10 cellular contexts compared by ENCODE assay signal in the genomic region with DNA sequence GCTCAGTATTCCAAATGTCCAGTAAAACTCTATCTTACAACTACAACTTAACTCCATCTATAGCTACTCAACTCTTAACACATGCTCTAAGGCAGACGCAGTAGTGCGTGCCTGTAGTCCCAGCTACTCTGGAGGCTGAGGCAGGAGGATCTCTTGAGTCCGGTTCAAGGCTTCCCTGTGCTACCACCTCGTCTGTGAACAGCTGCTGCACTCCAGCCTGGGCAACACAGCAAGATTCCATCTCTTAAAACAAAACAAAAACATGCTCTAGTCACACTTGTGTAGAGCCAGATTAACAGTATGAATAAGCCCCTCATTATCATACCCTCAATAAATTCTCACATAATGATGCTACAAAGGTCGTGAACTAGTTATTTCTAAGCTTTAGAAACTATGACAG. TPM values are rescaled to one million over a fixed set of nuclear protein-coding genes. Genes with fewer than 3 reads are reported as not detected.
DNase-seq lines count a peak whose midpoint lies in the region; ATAC-seq lines count a peak whose summit lies in the region.
"Had no signal": no experiment of that assay in that cellular context is flagged by ENCODE, and none has a peak within 500 bp of the region (broad histone marks: within the 10 kb centered on the region; RNA-seq: fewer than 3 reads in every experiment).

No MANE protein-coding gene starts in this region.

- no peak for DNase-seq in activated T-cell treated with anti-CD3 and anti-CD28 coated beads, Interleukin-2, amount 50 U/mL, for 24 hours
- no peak for DNase-seq in activated T-cell treated with anti-CD3 and anti-CD28 coated beads for 4 hours
- DNase-seq in T-helper 17 cell = no peak
- DNase-seq in stimulated activated effector memory CD8-positive, alpha-beta T cell treated with anti-CD3 and anti-CD28 coated beads, Interleukin-12 subunit alpha, Interleukin-12 subunit beta, amount 100 ng/mL, for 72 hours (ENCODE audit: low spot score in 2 of 2) = no peak
- DNase-seq in kidney tubule cell (ENCODE audit: low spot score) = no peak
- no peak for DNase-seq in NOMO-1 (lab: John Stamatoyannopoulos, UW; ENCODE audit: unreplicated experiment in 2 of 2)
- DNase-seq: amygdala; stimulated activated naive CD4-positive, alpha-beta T cell had no signal

- peaks cover 67% of the 10 kb centered on the region for H3K36me3 ChIP-seq in iPS-20b (ENCODE audit: insufficient read depth, low read depth, low read length)

- peaks cover 80% of the 10 kb centered on the region for H3K36me3 Mint-ChIP-seq in activated T-cell treated with anti-CD3 and anti-CD28 coated beads, Interleukin-2, amount 50 U/mL, for 24 hours (ENCODE audit: low read depth)
- peaks cover 4% of the 10 kb centered on the region for H3K36me3 Mint-ChIP-seq in T-helper 17 cell (ENCODE audit: low read depth)
- H3K36me3 Mint-ChIP-seq in stimulated activated effector memory CD8-positive, alpha-beta T cell treated with anti-CD3 and anti-CD28 coated beads, Interleukin-12 subunit alpha, Interleukin-12 subunit beta, amount 100 ng/mL, for 72 hours = peaks cover 91% of the 10 kb centered on the region

- H3K4me3 Mint-ChIP-seq in activated T-cell treated with anti-CD3 and anti-CD28 coated beads, Interleukin-2, amount 50 U/mL, for 24 hours = peak overlapping the region; percentile 98
- peak overlapping the region; percentile 75 for H3K4me3 Mint-ChIP-seq in T-helper 17 cell
- peak overlapping the region; percentile 82 for H3K4me3 Mint-ChIP-seq in stimulated activated effector memory CD8-positive, alpha-beta T cell treated with anti-CD3 and anti-CD28 coated beads, Interleukin-12 subunit alpha, Interleukin-12 subunit beta, amount 100 ng/mL, for 72 hours

- no peaks in the 10 kb centered on the region for H3K9me3 Mint-ChIP-seq in activated T-cell treated with anti-CD3 and anti-CD28 coated beads, Interleukin-2, amount 50 U/mL, for 24 hours
- no peaks in the 10 kb centered on the region for H3K9me3 Mint-ChIP-seq in stimulated activated effector memory CD8-positive, alpha-beta T cell treated with anti-CD3 and anti-CD28 coated beads, Interleukin-12 subunit alpha, Interleukin-12 subunit beta, amount 100 ng/mL, for 72 hours

- no peak overlapping the region for H3K9ac ChIP-seq in iPS-20b (ENCODE audit: low read depth, low read length)

- no peak for ATAC-seq in T-helper 17 cell
- no peak for ATAC-seq in stimulated activated effector memory CD8-positive, alpha-beta T cell treated with anti-CD3 and anti-CD28 coated beads, Interleukin-12 subunit alpha, Interleukin-12 subunit beta, amount 100 ng/mL, for 72 hours
- no peak for ATAC-seq in HG03342 (IDR thresholded peaks at IDR 0.05; ENCODE audit: unreplicated experiment)

- H3K4me3 ChIP-seq in iPS-20b (ENCODE audit: low read length) = peak overlapping the region; percentile 82; the same call in 1 of the 2 replicates

- peaks cover 50% of the 10 kb centered on the region for H3K4me1 Mint-ChIP-seq in activated T-cell treated with anti-CD3 and anti-CD28 coated beads, Interleukin-2, amount 50 U/mL, for 24 hours (ENCODE audit: low read depth)
- H3K4me1 Mint-ChIP-seq in T-helper 17 cell = peaks cover 46% of the 10 kb centered on the region
- peaks cover 58% of the 10 kb centered on the region for H3K4me1 Mint-ChIP-seq in stimulated activated effector memory CD8-positive, alpha-beta T cell treated with anti-CD3 and anti-CD28 coated beads, Interleukin-12 subunit alpha, Interleukin-12 subunit beta, amount 100 ng/mL, for 72 hours

- no peaks in the 10 kb centered on the region for H3K27me3 ChIP-seq in iPS-20b (ENCODE audit: insufficient read depth, low read length)

- H3K4me1 ChIP-seq in iPS-20b (ENCODE audit: insufficient read depth, low read length) = peaks cover 12% of the 10 kb centered on the region; the same call in 1 of the 2 replicates

- H3K27ac Mint-ChIP-seq in activated T-cell treated with anti-CD3 and anti-CD28 coated beads, Interleukin-2, amount 50 U/mL, for 24 hours = peak overlapping the region; percentile 78
- H3K27ac Mint-ChIP-seq in T-helper 17 cell = peak overlapping the region; percentile 94
- peak overlapping the region; percentile 91 for H3K27ac Mint-ChIP-seq in stimulated activated effector memory CD8-positive, alpha-beta T cell treated with anti-CD3 and anti-CD28 coated beads, Interleukin-12 subunit alpha, Interleukin-12 subunit beta, amount 100 ng/mL, for 72 hours

- H3K27me3 Mint-ChIP-seq in activated T-cell treated with anti-CD3 and anti-CD28 coated beads, Interleukin-2, amount 50 U/mL, for 24 hours = no peaks in the 10 kb centered on the region
- H3K27me3 Mint-ChIP-seq in T-helper 17 cell = no peaks in the 10 kb centered on the region

- no peak overlapping the region for H3K27ac ChIP-seq in iPS-20b (ENCODE audit: low read length)

- H3K9me3 ChIP-seq in T-helper 17 cell (ENCODE audit: control insufficient read depth, low read length, poor library complexity, severe bottlenecking) (no peaks in the 10 kb centered on the region), iPS-20b (ENCODE audit: insufficient read depth, low read depth, low read length) (no peaks in the 10 kb centered on the region)

RNA-seq across cellular contexts. Expression of a gene that starts 3.6 kb away (rescaled TPM):
- total RNA-seq in T-helper 17 cell = 10 to 100 TPM; 51.2 to 52.6 TPM

RNA-seq across cellular contexts. Expression of a gene that starts 39.0 kb away (rescaled TPM):
- total RNA-seq in T-helper 17 cell = 100 to 1,000 TPM; 112 to 116 TPM

RNA-seq across cellular contexts. Expression of a gene that starts 59.9 kb away (rescaled TPM):
- total RNA-seq in T-helper 17 cell = 10 to 100 TPM; 15.3 to 22.9 TPM
